12 cellular contexts compared by ENCODE assay signal in the genomic region with DNA sequence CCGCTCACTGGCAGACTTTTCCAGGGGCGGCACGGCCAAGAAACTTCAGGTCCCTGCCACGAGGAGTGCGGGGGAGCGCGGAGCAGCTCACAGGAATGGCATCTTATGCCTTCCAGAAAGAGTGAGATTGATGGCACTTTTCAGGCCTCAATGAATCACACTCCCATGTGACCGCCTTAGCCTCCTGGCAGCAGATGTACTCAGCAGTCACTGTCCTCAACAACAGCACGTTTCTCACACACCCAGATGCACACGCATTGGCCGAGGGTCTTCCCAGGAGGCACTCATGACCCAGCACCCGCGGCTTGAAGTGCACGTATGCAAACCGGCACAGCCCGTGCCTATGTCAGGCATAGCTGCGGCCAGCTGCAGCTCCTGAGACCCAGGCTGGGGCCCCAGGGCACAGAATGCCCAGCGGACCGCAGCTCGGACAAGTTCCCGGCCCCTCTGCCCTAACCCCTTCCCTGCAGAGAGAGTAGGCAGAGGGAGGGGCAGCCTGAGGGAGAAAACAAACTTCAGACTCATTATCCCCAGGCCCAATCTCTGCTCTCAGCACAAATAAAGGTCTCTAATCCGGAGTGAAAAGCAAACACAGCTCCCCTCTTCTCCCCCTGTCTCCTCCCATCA. TPM values are rescaled to one million over a fixed set of nuclear protein-coding genes. Genes with fewer than 3 reads are reported as not detected.
DNase-seq lines count a peak whose midpoint lies in the region; ATAC-seq and TF ChIP-seq lines count a peak whose summit lies in the region.
"Had no signal": no experiment of that assay in that cellular context is flagged by ENCODE, and none has a peak within 500 bp of the region (broad histone marks: within the 10 kb centered on the region; RNA-seq: fewer than 3 reads in every experiment).

No MANE protein-coding gene starts in this region.

- TF ChIP-seq CTCF in AG04449 (IDR thresholded peaks at IDR 0.05; ENCODE audit: insufficient read depth, low read length, missing control alignments) (no peak), brain (conservative IDR thresholded peaks at IDR 0.05) (no peak)

- H3K4me1 ChIP-seq in mesenchymal stem cell (ENCODE audit: control insufficient read depth, insufficient read depth, low read depth, low read length) = peaks cover 16% of the 10 kb centered on the region
- H3K4me1 ChIP-seq: gastrocnemius medialis, right atrium auricular region, SJSA1 had no signal

- ATAC-seq in GM21447 (IDR thresholded peaks at IDR 0.05; ENCODE audit: unreplicated experiment) = no peak
- ATAC-seq: CD8-positive, alpha-beta T cell; gastrocnemius medialis had no signal

- no peaks in the 10 kb centered on the region for H3K9me3 ChIP-seq in mesenchymal stem cell (ENCODE audit: control insufficient read depth, low read length)
- H3K9me3 ChIP-seq: gastrocnemius medialis, right atrium auricular region, SJSA1 had no signal

- peaks cover 11% of the 10 kb centered on the region for H3K27me3 Mint-ChIP-seq in brain

- peak overlapping the region; percentile 13 to 62 (median 59) for H3K4me3 Mint-ChIP-seq in brain
- H3K4me3 Mint-ChIP-seq: CD8-positive, alpha-beta T cell had no signal

- CTCF ChIA-PET in AG04449 (lab: Yijun Ruan, JAX) = no interaction called here
- CTCF ChIA-PET in HEK293T (lab: Yijun Ruan, JAX) = no interaction called here

- WGBS in mesenchymal stem cell = 32% methylated on average over 21 of the region's 22 CpGs

- peak overlapping the region; percentile 33 for H3K27ac ChIP-seq in mesenchymal stem cell (ENCODE audit: low read length, poor library complexity, severe bottlenecking)
- H3K27ac ChIP-seq: gastrocnemius medialis, right atrium auricular region, SJSA1 had no signal

- H3K4me3 ChIP-seq in AG04449 (ENCODE audit: low read depth, low read length) (peak overlapping the region; percentile 19; the same call in 1 of the 2 replicates), mesenchymal stem cell (ENCODE audit: insufficient read depth in 1 of 2, low read depth in 1 of 2, low read length in 2 of 2) (no peak overlapping the region)
- H3K4me3 ChIP-seq: gastrocnemius medialis, right atrium auricular region, SJSA1 had no signal

- no peaks in the 10 kb centered on the region for H3K36me3 Mint-ChIP-seq in brain
- H3K36me3 Mint-ChIP-seq: CD8-positive, alpha-beta T cell had no signal

- peaks cover 0 to 7% (median 0%) of the 10 kb centered on the region in 5 experiments for H3K9me3 Mint-ChIP-seq in brain
- H3K9me3 Mint-ChIP-seq: CD8-positive, alpha-beta T cell had no signal

- H3K27me3 ChIP-seq in mesenchymal stem cell (ENCODE audit: control insufficient read depth in 1 of 2, insufficient read depth in 1 of 2, low read length in 2 of 2) = peaks cover 0 to 19% of the 10 kb centered on the region in 2 experiments
- H3K27me3 ChIP-seq: right atrium auricular region, SJSA1 had no signal

- H3K27ac Mint-ChIP-seq in brain = peak overlapping the region; percentile 57 to 95 (median 89)
- H3K27ac Mint-ChIP-seq: CD8-positive, alpha-beta T cell had no signal

- no peaks in the 10 kb centered on the region for H3K79me1 ChIP-seq in mesenchymal stem cell (replicated peaks; ENCODE audit: low read length, poor library complexity, severe bottlenecking)

- no peak overlapping the region for H3K23ac ChIP-seq in mesenchymal stem cell (ENCODE audit: low read length in 2 of 2)

- H2BK5ac ChIP-seq in mesenchymal stem cell (ENCODE audit: low read depth, low read length, poor library complexity, severe bottlenecking) = no peak overlapping the region

- H4K8ac ChIP-seq in mesenchymal stem cell (ENCODE audit: low read length) = no peak overlapping the region

- peaks cover 57% of the 10 kb centered on the region for H3K4me1 Mint-ChIP-seq in brain

- H2BK12ac ChIP-seq in mesenchymal stem cell (ENCODE audit: low read length in 2 of 2) = peak overlapping the region in 1 of 2 experiments; percentile 74

- POLR2A ChIA-PET in AG04449 (lab: Yijun Ruan, JAX) = interaction anchor here (0.8 kb wide), 1 partner anchor 22 kb away, joined by 3 read pairs; no protein-coding TSS in a partner anchor
- POLR2A ChIA-PET in HEK293T (lab: Yijun Ruan, JAX) = no interaction called here

- H2AFZ ChIP-seq in mesenchymal stem cell (ENCODE audit: low read depth, low read length) = no peak overlapping the region

- no peak overlapping the region for H2BK120ac ChIP-seq in mesenchymal stem cell (ENCODE audit: low read depth, low read length)

- peak overlapping the region in 1 of 2 experiments; percentile 76 for H3K14ac ChIP-seq in mesenchymal stem cell (ENCODE audit: low read length in 2 of 2)

- no peaks in the 10 kb centered on the region for H3K36me3 ChIP-seq in mesenchymal stem cell (ENCODE audit: control insufficient read depth in 1 of 2, insufficient read depth in 2 of 2, low read depth in 1 of 2, low read length in 2 of 2)
- H3K36me3 ChIP-seq: gastrocnemius medialis, right atrium auricular region, SJSA1 had no signal

- H2AK5ac ChIP-seq in mesenchymal stem cell (ENCODE audit: low read length, severe bottlenecking) = no peak overlapping the region

- H2BK15ac ChIP-seq in mesenchymal stem cell (ENCODE audit: low read depth, poor library complexity, severe bottlenecking) = no peak overlapping the region

- peak overlapping the region; percentile 6 for H3K4me2 ChIP-seq in mesenchymal stem cell (ENCODE audit: low read length, poor library complexity, severe bottlenecking)

- H4K91ac ChIP-seq in mesenchymal stem cell (ENCODE audit: low read length) = peak overlapping the region; percentile 71

- peak; percentile 82 for DNase-seq in AG04449 (ENCODE audit: low read depth, low spot score)
- DNase-seq in HT1080 (ENCODE audit: low read depth) = peak; percentile 60
- peak; percentile 84 for DNase-seq in mesenchymal stem cell
- no peak for DNase-seq in stimulated activated CD4-positive, alpha-beta T cell treated with anti-CD3 and anti-CD28 coated beads, Interleukin-1b, Interleukin-23, amount 100 ng/mL, for 48 hours
- no peak for DNase-seq in medulla oblongata (ENCODE audit: extremely low spot score)
- no peak for DNase-seq in HEK293T (ENCODE audit: extremely low spot score)
- DNase-seq: CD8-positive, alpha-beta T cell; gastrocnemius medialis had no signal

- H3K18ac ChIP-seq in mesenchymal stem cell (ENCODE audit: low read depth in 1 of 2, low read length in 2 of 2) = peak overlapping the region; percentile 35 to 64

- peak overlapping the region in 1 of 2 experiments; percentile 41 for H3K4ac ChIP-seq in mesenchymal stem cell (ENCODE audit: low read depth in 1 of 2, low read length in 2 of 2)

- peak overlapping the region; percentile 77 for H3K9ac ChIP-seq in mesenchymal stem cell (ENCODE audit: low read length)

TF ChIP-seq in HEK293T, 16 proteins besides CTCF, POLR2A, EP300 and RAD21:
- TF ChIP-seq NFRKB (IDR thresholded peaks at IDR 0.05) (no peak), FOXA1 (IDR thresholded peaks at IDR 0.05) (no peak), ZNF384 (IDR thresholded peaks at IDR 0.05) (no peak), ELF4 (IDR thresholded peaks at IDR 0.05) (no peak), SP1 (IDR thresholded peaks at IDR 0.05) (no peak), TARDBP (IDR thresholded peaks at IDR 0.05) (no peak), CTBP1 (IDR thresholded peaks at IDR 0.05; ENCODE audit: borderline replicate concordance) (no peak), ARNT (IDR thresholded peaks at IDR 0.05) (no peak), L3MBTL2 (conservative IDR thresholded peaks at IDR 0.05) (no peak), FOXK2 (IDR thresholded peaks at IDR 0.05) (no peak), LEF1 (IDR thresholded peaks at IDR 0.05; ENCODE audit: borderline replicate concordance) (no peak), SUZ12 (IDR thresholded peaks at IDR 0.05) (no peak)
- TF ChIP-seq, protein P1, sequence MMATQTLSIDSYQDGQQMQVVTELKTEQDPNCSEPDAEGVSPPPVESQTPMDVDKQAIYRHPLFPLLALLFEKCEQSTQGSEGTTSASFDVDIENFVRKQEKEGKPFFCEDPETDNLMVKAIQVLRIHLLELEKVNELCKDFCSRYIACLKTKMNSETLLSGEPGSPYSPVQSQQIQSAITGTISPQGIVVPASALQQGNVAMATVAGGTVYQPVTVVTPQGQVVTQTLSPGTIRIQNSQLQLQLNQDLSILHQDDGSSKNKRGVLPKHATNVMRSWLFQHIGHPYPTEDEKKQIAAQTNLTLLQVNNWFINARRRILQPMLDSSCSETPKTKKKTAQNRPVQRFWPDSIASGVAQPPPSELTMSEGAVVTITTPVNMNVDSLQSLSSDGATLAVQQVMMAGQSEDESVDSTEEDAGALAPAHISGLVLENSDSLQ (IDR thresholded peaks at IDR 0.05) = no peak

RNA-seq across cellular contexts. Expression of gene RPUSD4, which starts 48.3 kb away (rescaled TPM):
- 25.8 and 30.0 TPM in 2 replicates for total RNA-seq in HT1080 (2014; rRNA removed; shearing (Covaris generic))
- polyA plus RNA-seq in HT1080 (2015; cell fraction: cytosol; rRNA removed) = 23.0 and 25.0 TPM in 2 replicates
- 55.1 and 61.3 TPM in 2 replicates for polyA plus RNA-seq in HT1080 (2015; cell fraction: nucleus; rRNA removed)
- 15.8 TPM for polyA plus RNA-seq in brain (ENCODE audit: insufficient read depth, low read depth, low replicate concordance)
- 11.2 TPM for polyA plus RNA-seq in mesenchymal stem cell (2013, experiment 1 of 2)
- 11.4 TPM for polyA plus RNA-seq in mesenchymal stem cell (2013, experiment 2 of 2)

RNA-seq across cellular contexts. Expression of gene FAM118B, which starts 48.4 kb away (rescaled TPM):
- total RNA-seq in HT1080 (2014; rRNA removed; shearing (Covaris generic)) = 25.9 and 26.5 TPM in 2 replicates
- 13.9 and 16.3 TPM in 2 replicates for polyA plus RNA-seq in HT1080 (2015; cell fraction: cytosol; rRNA removed)
- polyA plus RNA-seq in HT1080 (2015; cell fraction: nucleus; rRNA removed) = 12.4 and 14.5 TPM in 2 replicates
- 31.6 TPM for polyA plus RNA-seq in brain (ENCODE audit: insufficient read depth, low read depth, low replicate concordance)
- 19.9 TPM for polyA plus RNA-seq in mesenchymal stem cell (2013, experiment 1 of 2)
- polyA plus RNA-seq in mesenchymal stem cell (2013, experiment 2 of 2) = 20.4 TPM

Comparison
In these comparisons a context has a peak if more than half of its experiments do, and no peak if none do; other contexts are left out.
1. DNase-seq: peak in AG04449 (single experiment), HT1080 (single experiment) and mesenchymal stem cell (single experiment); none in stimulated activated CD4-positive, alpha-beta T cell treated with anti-CD3 and anti-CD28 coated beads, Interleukin-1b, Interleukin-23, amount 100 ng/mL, for 48 hours (single experiment), medulla oblongata (single experiment) and HEK293T (single experiment).